ENCODE assay signal across 1 cellular context in the genomic region with DNA sequence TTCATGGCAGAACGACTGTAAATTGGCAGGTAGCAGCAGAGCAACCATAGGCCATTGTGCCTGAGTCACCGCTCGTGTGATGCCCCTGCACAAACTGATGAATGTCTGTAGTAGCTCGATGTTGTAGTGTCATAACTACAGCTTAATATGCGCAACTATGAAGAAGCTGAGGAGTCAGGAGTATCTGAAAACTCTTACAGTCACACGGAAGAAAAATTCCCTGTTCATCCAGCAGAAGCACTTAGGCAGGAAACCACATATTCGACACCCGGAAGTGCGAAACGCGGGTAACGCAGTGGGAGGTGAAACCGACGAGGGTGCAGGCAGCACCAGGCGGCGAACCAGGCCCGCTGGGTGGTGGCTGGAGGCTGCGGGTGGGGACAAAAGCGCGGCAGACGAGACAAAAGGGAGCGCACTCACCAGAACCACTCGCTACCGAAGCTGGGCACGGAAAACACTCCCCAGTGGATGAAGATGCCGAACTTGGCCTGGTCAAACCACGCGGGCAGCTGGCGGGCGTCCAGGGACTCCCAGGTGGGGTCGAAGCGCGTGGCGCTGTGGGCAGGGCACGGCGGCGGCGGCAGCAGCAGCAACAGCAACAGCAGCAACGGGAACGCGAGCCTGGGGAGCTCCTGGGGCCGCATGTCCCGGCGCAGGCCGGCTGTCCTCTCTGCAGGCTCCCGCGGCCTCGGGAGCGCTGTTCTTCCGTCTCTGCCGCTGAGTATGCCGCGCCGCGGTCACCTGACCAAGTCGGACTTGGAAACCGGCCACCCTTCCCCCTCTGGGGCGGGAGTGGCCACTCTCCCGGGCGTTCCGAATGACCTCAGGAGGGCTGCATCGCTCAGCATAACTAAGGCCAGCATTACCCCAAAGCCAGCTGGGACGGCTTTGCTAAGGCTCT.
TF ChIP-seq lines count a peak whose summit lies in the region.

A gene with protein sequence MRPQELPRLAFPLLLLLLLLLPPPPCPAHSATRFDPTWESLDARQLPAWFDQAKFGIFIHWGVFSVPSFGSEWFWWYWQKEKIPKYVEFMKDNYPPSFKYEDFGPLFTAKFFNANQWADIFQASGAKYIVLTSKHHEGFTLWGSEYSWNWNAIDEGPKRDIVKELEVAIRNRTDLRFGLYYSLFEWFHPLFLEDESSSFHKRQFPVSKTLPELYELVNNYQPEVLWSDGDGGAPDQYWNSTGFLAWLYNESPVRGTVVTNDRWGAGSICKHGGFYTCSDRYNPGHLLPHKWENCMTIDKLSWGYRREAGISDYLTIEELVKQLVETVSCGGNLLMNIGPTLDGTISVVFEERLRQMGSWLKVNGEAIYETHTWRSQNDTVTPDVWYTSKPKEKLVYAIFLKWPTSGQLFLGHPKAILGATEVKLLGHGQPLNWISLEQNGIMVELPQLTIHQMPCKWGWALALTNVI (minus strand): TSS at position 730 of the 901 bp plus-strand sequence. CDS start 86 bp downstream, at position 644.

TF ChIP-seq in GM12878, 131 proteins besides CTCF, POLR2A, EP300 and RAD21 (continued from another document and continues in another):
- TF ChIP-seq, protein P1, sequence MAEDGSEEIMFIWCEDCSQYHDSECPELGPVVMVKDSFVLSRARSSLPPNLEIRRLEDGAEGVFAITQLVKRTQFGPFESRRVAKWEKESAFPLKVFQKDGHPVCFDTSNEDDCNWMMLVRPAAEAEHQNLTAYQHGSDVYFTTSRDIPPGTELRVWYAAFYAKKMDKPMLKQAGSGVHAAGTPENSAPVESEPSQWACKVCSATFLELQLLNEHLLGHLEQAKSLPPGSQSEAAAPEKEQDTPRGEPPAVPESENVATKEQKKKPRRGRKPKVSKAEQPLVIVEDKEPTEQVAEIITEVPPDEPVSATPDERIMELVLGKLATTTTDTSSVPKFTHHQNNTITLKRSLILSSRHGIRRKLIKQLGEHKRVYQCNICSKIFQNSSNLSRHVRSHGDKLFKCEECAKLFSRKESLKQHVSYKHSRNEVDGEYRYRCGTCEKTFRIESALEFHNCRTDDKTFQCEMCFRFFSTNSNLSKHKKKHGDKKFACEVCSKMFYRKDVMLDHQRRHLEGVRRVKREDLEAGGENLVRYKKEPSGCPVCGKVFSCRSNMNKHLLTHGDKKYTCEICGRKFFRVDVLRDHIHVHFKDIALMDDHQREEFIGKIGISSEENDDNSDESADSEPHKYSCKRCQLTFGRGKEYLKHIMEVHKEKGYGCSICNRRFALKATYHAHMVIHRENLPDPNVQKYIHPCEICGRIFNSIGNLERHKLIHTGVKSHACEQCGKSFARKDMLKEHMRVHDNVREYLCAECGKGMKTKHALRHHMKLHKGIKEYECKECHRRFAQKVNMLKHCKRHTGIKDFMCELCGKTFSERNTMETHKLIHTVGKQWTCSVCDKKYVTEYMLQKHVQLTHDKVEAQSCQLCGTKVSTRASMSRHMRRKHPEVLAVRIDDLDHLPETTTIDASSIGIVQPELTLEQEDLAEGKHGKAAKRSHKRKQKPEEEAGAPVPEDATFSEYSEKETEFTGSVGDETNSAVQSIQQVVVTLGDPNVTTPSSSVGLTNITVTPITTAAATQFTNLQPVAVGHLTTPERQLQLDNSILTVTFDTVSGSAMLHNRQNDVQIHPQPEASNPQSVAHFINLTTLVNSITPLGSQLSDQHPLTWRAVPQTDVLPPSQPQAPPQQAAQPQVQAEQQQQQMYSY (CRISPR knock-in tag; IDR thresholded peaks at IDR 0.05), result no peak
- TF ChIP-seq ZNF622 (IDR thresholded peaks at IDR 0.05), result no peak
- TF ChIP-seq, protein P2, sequence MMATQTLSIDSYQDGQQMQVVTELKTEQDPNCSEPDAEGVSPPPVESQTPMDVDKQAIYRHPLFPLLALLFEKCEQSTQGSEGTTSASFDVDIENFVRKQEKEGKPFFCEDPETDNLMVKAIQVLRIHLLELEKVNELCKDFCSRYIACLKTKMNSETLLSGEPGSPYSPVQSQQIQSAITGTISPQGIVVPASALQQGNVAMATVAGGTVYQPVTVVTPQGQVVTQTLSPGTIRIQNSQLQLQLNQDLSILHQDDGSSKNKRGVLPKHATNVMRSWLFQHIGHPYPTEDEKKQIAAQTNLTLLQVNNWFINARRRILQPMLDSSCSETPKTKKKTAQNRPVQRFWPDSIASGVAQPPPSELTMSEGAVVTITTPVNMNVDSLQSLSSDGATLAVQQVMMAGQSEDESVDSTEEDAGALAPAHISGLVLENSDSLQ (IDR thresholded peaks at IDR 0.05), result no peak
- no peak for TF ChIP-seq KAT2A (conservative IDR thresholded peaks at IDR 0.05; ENCODE audit: control insufficient read depth, low read depth, low read length)
- TF ChIP-seq NFYA (IDR thresholded peaks at IDR 0.05; ENCODE audit: borderline replicate concordance, low read depth, low read length), result no peak
- TF ChIP-seq CBFB (IDR thresholded peaks at IDR 0.05; ENCODE audit: low read depth), result no peak
- TF ChIP-seq, protein P3, sequence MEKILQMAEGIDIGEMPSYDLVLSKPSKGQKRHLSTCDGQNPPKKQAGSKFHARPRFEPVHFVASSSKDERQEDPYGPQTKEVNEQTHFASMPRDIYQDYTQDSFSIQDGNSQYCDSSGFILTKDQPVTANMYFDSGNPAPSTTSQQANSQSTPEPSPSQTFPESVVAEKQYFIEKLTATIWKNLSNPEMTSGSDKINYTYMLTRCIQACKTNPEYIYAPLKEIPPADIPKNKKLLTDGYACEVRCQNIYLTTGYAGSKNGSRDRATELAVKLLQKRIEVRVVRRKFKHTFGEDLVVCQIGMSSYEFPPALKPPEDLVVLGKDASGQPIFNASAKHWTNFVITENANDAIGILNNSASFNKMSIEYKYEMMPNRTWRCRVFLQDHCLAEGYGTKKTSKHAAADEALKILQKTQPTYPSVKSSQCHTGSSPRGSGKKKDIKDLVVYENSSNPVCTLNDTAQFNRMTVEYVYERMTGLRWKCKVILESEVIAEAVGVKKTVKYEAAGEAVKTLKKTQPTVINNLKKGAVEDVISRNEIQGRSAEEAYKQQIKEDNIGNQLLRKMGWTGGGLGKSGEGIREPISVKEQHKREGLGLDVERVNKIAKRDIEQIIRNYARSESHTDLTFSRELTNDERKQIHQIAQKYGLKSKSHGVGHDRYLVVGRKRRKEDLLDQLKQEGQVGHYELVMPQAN (conservative IDR thresholded peaks at IDR 0.05), result peak; percentile 43; the same call in 1 of the 2 replicates
- TF ChIP-seq, protein P4, sequence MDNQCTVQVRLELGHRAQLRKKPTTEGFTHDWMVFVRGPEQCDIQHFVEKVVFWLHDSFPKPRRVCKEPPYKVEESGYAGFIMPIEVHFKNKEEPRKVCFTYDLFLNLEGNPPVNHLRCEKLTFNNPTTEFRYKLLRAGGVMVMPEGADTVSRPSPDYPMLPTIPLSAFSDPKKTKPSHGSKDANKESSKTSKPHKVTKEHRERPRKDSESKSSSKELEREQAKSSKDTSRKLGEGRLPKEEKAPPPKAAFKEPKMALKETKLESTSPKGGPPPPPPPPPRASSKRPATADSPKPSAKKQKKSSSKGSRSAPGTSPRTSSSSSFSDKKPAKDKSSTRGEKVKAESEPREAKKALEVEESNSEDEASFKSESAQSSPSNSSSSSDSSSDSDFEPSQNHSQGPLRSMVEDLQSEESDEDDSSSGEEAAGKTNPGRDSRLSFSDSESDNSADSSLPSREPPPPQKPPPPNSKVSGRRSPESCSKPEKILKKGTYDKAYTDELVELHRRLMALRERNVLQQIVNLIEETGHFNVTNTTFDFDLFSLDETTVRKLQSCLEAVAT (IDR thresholded peaks at IDR 0.05), result 0 out of 2 replicates have a peak, but pooled peaks have one; percentile 35
- TF ChIP-seq BACH1 (IDR thresholded peaks at IDR 0.05; ENCODE audit: borderline replicate concordance), result no peak; the same call in 1 of the 2 replicates
- peak; percentile 9 for TF ChIP-seq CREB1 (IDR thresholded peaks at IDR 0.05; ENCODE audit: low read depth)
- no peak for TF ChIP-seq BRCA1 (IDR thresholded peaks at IDR 0.05; ENCODE audit: low read depth, low read length)
- TF ChIP-seq SMARCA5 (IDR thresholded peaks at IDR 0.05), result peak; percentile 75
- no peak; the same call in 1 of the 2 replicates for TF ChIP-seq TAF1 (IDR thresholded peaks at IDR 0.05; ENCODE audit: borderline replicate concordance, low read depth, low read length)
- TF ChIP-seq POLR2AphosphoS2 (IDR thresholded peaks at IDR 0.05; ENCODE audit: low read depth, low read length), result no peak
- peak in 1 of 2 experiments; percentile 57; a peak in 1 of 4 replicates for TF ChIP-seq ETV6 (conservative IDR thresholded peaks at IDR 0.05 in 1 of 2, IDR thresholded peaks at IDR 0.05 in 1 of 2; ENCODE audit: borderline replicate concordance in 1 of 2, low read depth in 1 of 2)
- TF ChIP-seq, protein P5, sequence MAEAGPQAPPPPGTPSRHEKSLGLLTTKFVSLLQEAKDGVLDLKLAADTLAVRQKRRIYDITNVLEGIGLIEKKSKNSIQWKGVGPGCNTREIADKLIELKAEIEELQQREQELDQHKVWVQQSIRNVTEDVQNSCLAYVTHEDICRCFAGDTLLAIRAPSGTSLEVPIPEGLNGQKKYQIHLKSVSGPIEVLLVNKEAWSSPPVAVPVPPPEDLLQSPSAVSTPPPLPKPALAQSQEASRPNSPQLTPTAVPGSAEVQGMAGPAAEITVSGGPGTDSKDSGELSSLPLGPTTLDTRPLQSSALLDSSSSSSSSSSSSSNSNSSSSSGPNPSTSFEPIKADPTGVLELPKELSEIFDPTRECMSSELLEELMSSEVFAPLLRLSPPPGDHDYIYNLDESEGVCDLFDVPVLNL (IDR thresholded peaks at IDR 0.05; ENCODE audit: low read depth, low read length), result no peak
- no peak for TF ChIP-seq ZNF24 (IDR thresholded peaks at IDR 0.05)
- TF ChIP-seq, protein P6, sequence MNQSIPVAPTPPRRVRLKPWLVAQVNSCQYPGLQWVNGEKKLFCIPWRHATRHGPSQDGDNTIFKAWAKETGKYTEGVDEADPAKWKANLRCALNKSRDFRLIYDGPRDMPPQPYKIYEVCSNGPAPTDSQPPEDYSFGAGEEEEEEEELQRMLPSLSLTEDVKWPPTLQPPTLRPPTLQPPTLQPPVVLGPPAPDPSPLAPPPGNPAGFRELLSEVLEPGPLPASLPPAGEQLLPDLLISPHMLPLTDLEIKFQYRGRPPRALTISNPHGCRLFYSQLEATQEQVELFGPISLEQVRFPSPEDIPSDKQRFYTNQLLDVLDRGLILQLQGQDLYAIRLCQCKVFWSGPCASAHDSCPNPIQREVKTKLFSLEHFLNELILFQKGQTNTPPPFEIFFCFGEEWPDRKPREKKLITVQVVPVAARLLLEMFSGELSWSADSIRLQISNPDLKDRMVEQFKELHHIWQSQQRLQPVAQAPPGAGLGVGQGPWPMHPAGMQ (IDR thresholded peaks at IDR 0.05; ENCODE audit: borderline replicate concordance), result no peak
- TF ChIP-seq CEBPB (IDR thresholded peaks at IDR 0.05; ENCODE audit: borderline replicate concordance in 1 of 2, low read depth in 2 of 2, low read length in 2 of 2), result no peak
- TF ChIP-seq MTA2 (IDR thresholded peaks at IDR 0.05; ENCODE audit: low read depth), result 0 out of 2 replicates have a peak, but pooled peaks have one; percentile 7
- TF ChIP-seq RAD51 (IDR thresholded peaks at IDR 0.05), result peak; percentile 78
- no peak for TF ChIP-seq MTA3 (IDR thresholded peaks at IDR 0.05; ENCODE audit: borderline replicate concordance, low read length)
- TF ChIP-seq GATAD2B (conservative IDR thresholded peaks at IDR 0.05; ENCODE audit: low read depth), result peak; percentile 79; the same call in 1 of the 2 replicates
- TF ChIP-seq, protein P7, sequence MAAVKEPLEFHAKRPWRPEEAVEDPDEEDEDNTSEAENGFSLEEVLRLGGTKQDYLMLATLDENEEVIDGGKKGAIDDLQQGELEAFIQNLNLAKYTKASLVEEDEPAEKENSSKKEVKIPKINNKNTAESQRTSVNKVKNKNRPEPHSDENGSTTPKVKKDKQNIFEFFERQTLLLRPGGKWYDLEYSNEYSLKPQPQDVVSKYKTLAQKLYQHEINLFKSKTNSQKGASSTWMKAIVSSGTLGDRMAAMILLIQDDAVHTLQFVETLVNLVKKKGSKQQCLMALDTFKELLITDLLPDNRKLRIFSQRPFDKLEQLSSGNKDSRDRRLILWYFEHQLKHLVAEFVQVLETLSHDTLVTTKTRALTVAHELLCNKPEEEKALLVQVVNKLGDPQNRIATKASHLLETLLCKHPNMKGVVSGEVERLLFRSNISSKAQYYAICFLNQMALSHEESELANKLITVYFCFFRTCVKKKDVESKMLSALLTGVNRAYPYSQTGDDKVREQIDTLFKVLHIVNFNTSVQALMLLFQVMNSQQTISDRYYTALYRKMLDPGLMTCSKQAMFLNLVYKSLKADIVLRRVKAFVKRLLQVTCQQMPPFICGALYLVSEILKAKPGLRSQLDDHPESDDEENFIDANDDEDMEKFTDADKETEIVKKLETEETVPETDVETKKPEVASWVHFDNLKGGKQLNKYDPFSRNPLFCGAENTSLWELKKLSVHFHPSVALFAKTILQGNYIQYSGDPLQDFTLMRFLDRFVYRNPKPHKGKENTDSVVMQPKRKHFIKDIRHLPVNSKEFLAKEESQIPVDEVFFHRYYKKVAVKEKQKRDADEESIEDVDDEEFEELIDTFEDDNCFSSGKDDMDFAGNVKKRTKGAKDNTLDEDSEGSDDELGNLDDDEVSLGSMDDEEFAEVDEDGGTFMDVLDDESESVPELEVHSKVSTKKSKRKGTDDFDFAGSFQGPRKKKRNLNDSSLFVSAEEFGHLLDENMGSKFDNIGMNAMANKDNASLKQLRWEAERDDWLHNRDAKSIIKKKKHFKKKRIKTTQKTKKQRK (IDR thresholded peaks at IDR 0.05; ENCODE audit: low read depth, low read length), result no peak
- TF ChIP-seq, protein P8, sequence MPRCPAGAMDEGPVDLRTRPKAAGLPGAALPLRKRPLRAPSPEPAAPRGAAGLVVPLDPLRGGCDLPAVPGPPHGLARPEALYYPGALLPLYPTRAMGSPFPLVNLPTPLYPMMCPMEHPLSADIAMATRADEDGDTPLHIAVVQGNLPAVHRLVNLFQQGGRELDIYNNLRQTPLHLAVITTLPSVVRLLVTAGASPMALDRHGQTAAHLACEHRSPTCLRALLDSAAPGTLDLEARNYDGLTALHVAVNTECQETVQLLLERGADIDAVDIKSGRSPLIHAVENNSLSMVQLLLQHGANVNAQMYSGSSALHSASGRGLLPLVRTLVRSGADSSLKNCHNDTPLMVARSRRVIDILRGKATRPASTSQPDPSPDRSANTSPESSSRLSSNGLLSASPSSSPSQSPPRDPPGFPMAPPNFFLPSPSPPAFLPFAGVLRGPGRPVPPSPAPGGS (IDR thresholded peaks at IDR 0.05; ENCODE audit: borderline replicate concordance, insufficient read depth, low read depth, low read length, poor library complexity, severe bottlenecking), result peak; percentile 6
- no peak for TF ChIP-seq KLF5 (IDR thresholded peaks at IDR 0.05; ENCODE audit: partially characterized antibody)
- peak; percentile 19; the same call in 1 of the 2 replicates for TF ChIP-seq PAX5 (IDR thresholded peaks at IDR 0.05; ENCODE audit: borderline replicate concordance, low read depth, low read length)
- TF ChIP-seq FOXK2 (IDR thresholded peaks at IDR 0.05), result no peak
- TF ChIP-seq YY1 (IDR thresholded peaks at IDR 0.05; ENCODE audit: low read depth, low read length), result peak; percentile 19; the same call in 1 of the 2 replicates
- TF ChIP-seq SREBF2 (IDR thresholded peaks at IDR 0.05; ENCODE audit: low read length), result no peak
- TF ChIP-seq ZZZ3 (IDR thresholded peaks at IDR 0.05; ENCODE audit: control insufficient read depth, insufficient read length, low read depth), result no peak
- TF ChIP-seq, protein P9, sequence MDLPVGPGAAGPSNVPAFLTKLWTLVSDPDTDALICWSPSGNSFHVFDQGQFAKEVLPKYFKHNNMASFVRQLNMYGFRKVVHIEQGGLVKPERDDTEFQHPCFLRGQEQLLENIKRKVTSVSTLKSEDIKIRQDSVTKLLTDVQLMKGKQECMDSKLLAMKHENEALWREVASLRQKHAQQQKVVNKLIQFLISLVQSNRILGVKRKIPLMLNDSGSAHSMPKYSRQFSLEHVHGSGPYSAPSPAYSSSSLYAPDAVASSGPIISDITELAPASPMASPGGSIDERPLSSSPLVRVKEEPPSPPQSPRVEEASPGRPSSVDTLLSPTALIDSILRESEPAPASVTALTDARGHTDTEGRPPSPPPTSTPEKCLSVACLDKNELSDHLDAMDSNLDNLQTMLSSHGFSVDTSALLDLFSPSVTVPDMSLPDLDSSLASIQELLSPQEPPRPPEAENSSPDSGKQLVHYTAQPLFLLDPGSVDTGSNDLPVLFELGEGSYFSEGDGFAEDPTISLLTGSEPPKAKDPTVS (IDR thresholded peaks at IDR 0.05; ENCODE audit: low read depth, low read length), result no peak
- no peak for TF ChIP-seq CBX5 (IDR thresholded peaks at IDR 0.05; ENCODE audit: low read depth)
- no peak for TF ChIP-seq CHD4 (IDR thresholded peaks at IDR 0.05)
